In the genomic region with DNA sequence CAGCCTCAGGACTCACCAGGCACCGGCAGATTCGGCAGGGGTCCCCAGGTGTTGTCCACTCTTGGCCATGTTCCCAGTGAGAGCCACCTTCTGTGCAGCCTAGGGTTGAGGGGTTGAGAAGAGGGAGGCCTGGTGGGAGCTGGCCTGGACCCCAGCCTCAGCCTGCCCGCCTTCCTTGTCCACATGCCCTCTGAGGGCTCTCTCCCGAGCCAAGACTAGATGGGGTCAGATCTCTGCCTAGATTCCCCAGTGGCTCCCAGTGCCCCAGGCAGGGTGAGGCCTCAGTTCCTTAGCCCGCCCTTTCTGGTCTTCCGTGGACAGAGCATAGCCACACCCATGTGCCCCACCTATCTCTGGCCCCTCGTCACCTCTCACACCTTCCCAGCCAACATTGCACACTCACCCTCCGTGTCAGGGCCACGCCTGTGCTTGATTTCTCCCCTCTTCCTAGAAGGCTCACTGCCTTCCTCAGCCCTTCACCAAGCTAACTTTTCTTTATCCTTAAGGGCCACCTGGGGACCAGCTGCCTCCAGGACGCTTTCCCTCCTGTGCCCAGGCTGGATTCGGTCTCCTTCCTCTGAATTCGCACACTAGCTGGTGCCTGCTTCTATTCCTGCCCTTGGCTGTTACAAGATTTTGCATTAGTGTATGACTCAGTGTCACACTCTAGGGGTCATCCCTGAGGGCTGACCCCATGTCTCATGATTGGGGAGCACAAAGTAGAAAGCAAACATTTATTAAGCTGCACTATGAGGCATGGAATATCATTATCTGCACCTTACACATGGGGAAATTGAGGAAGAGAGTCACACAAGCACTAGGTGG, we compare ENCODE assay signal across 14 cellular contexts. TPM values are rescaled to one million over a fixed set of nuclear protein-coding genes. Genes with fewer than 3 reads are reported as not detected.
A peak's percentile ranks its signal among the peaks of the same experiment; 100 is the strongest.
DNase-seq lines count a peak whose midpoint lies in the region; FAIRE-seq and TF ChIP-seq lines count a peak whose summit lies in the region.
"Had no signal": no experiment of that assay in that cellular context is flagged by ENCODE, and none has a peak within 500 bp of the region (broad histone marks: within the 10 kb centered on the region; RNA-seq: fewer than 3 reads in every experiment).

No MANE protein-coding gene starts in this region.

- H3K27ac ChIP-seq in GM23248: no peak overlapping the region
- peak overlapping the region; percentile 14 to 49 (median 41) for H3K27ac ChIP-seq in esophagus squamous epithelium
- no peak overlapping the region for H3K27ac ChIP-seq in small intestine (ENCODE audit: low read depth in 1 of 2, low read length in 1 of 2)
- H3K27ac ChIP-seq: ascending aorta, suprapubic skin had no signal

- no peak overlapping the region for H3K4me2 ChIP-seq in GM23248 (ENCODE audit: unreplicated experiment)

- no peak for TF ChIP-seq POLR2A in esophagus squamous epithelium (IDR thresholded peaks at IDR 0.05)

- TF ChIP-seq CTCF in esophagus squamous epithelium (IDR thresholded peaks at IDR 0.05): no peak

- DNase-seq in GM23248: peak; percentile 34
- peak; percentile 17 for DNase-seq in RPMI7951 (ENCODE audit: low read depth)
- DNase-seq in esophagus squamous epithelium (lab: John Stamatoyannopoulos, UW): no peak
- peak; percentile 45 for DNase-seq in small intestine
- no peak for DNase-seq in activated CD4-positive, alpha-beta T cell treated with anti-CD3 and anti-CD28 coated beads, Interleukin-2, amount 50 U/mL, for 1 hour
- no peak for DNase-seq in COR-L47 (lab: John Stamatoyannopoulos, UW)
- no peak for DNase-seq in NCI-H1417 treated with DMSO at 0.1 percent for 48 hours (lab: John Stamatoyannopoulos, UW)
- DNase-seq: glutamatergic neuron, KBM-7, NCI-H2081 treated with DMSO at 0.1 percent for 48 hours, nephron progenitor cell, T-cell had no signal

- H2AFZ ChIP-seq in GM23248: no peak overlapping the region

- H3K4me3 ChIP-seq in GM23248 (no peak overlapping the region), esophagus squamous epithelium (no peak overlapping the region), small intestine (ENCODE audit: low read depth in 1 of 2, low read length in 2 of 2) (no peak overlapping the region)
- H3K4me3 ChIP-seq: ascending aorta, suprapubic skin had no signal

- H3K79me2 ChIP-seq in GM23248 (ENCODE audit: insufficient read depth): no peaks in the 10 kb centered on the region

- no peaks in the 10 kb centered on the region for H3F3A ChIP-seq in GM23248 (ENCODE audit: insufficient read depth)

- H3K4me1 ChIP-seq in GM23248 (ENCODE audit: insufficient read depth) (peaks cover 3% of the 10 kb centered on the region; the same call in 1 of the 2 replicates), esophagus squamous epithelium (peaks cover under 1 to 32% (median 6%) of the 10 kb centered on the region in 3 donors), small intestine (ENCODE audit: control insufficient read depth in 2 of 2, insufficient read depth in 1 of 2, low read depth in 1 of 2, low read length in 1 of 2) (peaks cover 0 to 4% of the 10 kb centered on the region in 2 donors)
- H3K4me1 ChIP-seq: ascending aorta, suprapubic skin had no signal

- no peak overlapping the region for H3K9ac ChIP-seq in GM23248

- H3K36me3 ChIP-seq in GM23248 (ENCODE audit: low read depth): no peaks in the 10 kb centered on the region
- no peaks in the 10 kb centered on the region for H3K36me3 ChIP-seq in esophagus squamous epithelium
- H3K36me3 ChIP-seq in small intestine (ENCODE audit: control insufficient read depth in 2 of 2, insufficient read depth in 2 of 2, low read length in 2 of 2): no peaks in the 10 kb centered on the region
- H3K36me3 ChIP-seq: ascending aorta, suprapubic skin had no signal

- H3K9me2 ChIP-seq in GM23248 (ENCODE audit: insufficient read depth): no peaks in the 10 kb centered on the region

- in situ Hi-C loops in GM23248 (cut with MboI): loop anchor here (10.0 kb wide), 1 partner anchor 192 kb away; no protein-coding TSS in a partner anchor

- intact Hi-C loops in esophagus squamous epithelium (cut with DNase I): no loop called here

- H3K27me3 ChIP-seq in GM23248 (replicated peaks; ENCODE audit: insufficient read depth) (peaks cover 9% of the 10 kb centered on the region; the same call in 1 of the 2 replicates), esophagus squamous epithelium (peaks cover 0 to 14% (median 0%) of the 10 kb centered on the region in 4 donors), small intestine (ENCODE audit: control insufficient read depth in 2 of 2, insufficient read depth in 2 of 2, low read length in 2 of 2) (peaks cover 0 to 2% of the 10 kb centered on the region in 2 donors)
- H3K27me3 ChIP-seq: ascending aorta had no signal

- 67 to 71% methylated on average over 10 to 12 of the region's 12 CpGs for WGBS in GM23248 (ENCODE audit: low coverage in 1 of 2, low lambda C conversion rate in 2 of 2, missing lambda C conversion rate in 2 of 2), 2 experiments
- 54 to 57% methylated on average over 8 to 10 of the region's 12 CpGs for WGBS in esophagus squamous epithelium, 2 donors
- 53 to 77% (median 63%) methylated on average over 11 to 12 of the region's 12 CpGs for WGBS in small intestine, 3 donors

- no peaks in the 10 kb centered on the region for H4K20me1 ChIP-seq in GM23248 (ENCODE audit: insufficient read depth)

- no peaks in the 10 kb centered on the region for H3K9me3 ChIP-seq in GM23248 (ENCODE audit: low read depth)
- H3K9me3 ChIP-seq in esophagus squamous epithelium: peaks cover 0 to 5% (median 0%) of the 10 kb centered on the region in 3 donors
- no peaks in the 10 kb centered on the region for H3K9me3 ChIP-seq in small intestine (ENCODE audit: control insufficient read depth, low read depth)
- H3K9me3 ChIP-seq: ascending aorta, suprapubic skin had no signal

- FAIRE-seq in small intestine (lab: Jason Lieb, UNC): no peak

RNA-seq across cellular contexts. Expression of a gene that starts 7.5 kb away (rescaled TPM):
- not detected in 2 replicates for total RNA-seq in GM23248 (2014; rRNA removed; shearing (Covaris generic))
- polyA plus RNA-seq in GM23248 (2016; fragmentation: Nextera tagmentation; extraction: Ambion mirVana): 0.10 TPM in 2 replicates
- under 0.01 TPM in 1 of 2 replicates, not detected in the other for total RNA-seq in RPMI7951 (2014; rRNA removed; shearing (Covaris generic))
- 1 to 10 TPM in 2 of 4 donors, under 1 TPM in 2; 0.47 to 1.5 (median 0.87) TPM for total RNA-seq in esophagus squamous epithelium
- 1 to 10 TPM in 2 of 3 donors, under 1 TPM in 1; 0.52 to 5.1 (median 2.7) TPM for polyA plus RNA-seq in small intestine

RNA-seq across cellular contexts. Expression of a gene that starts 34.8 kb away (rescaled TPM):
- total RNA-seq in GM23248 (2014; rRNA removed; shearing (Covaris generic)): under 0.01 and 1.6 TPM in 2 replicates
- polyA plus RNA-seq in GM23248 (2016; fragmentation: Nextera tagmentation; extraction: Ambion mirVana) (0.14 and 0.16 TPM in 2 replicates), small intestine (10 to 100 TPM in 1 of 3 donors, 1 to 10 TPM in 2; 3.3 to 17.3 (median 6.0) TPM)
- total RNA-seq in RPMI7951 (2014; rRNA removed; shearing (Covaris generic)): not detected in 2 replicates
- 10 to 100 TPM; 12.2 to 20.5 (median 16.9) TPM for total RNA-seq in esophagus squamous epithelium
- total RNA-seq: ascending aorta had no signal

RNA-seq across cellular contexts. Expression of a gene that starts 40.3 kb away (rescaled TPM):
- total RNA-seq in GM23248 (2014; rRNA removed; shearing (Covaris generic)): 96.5 and 124 TPM in 2 replicates
- polyA plus RNA-seq in GM23248 (2016; fragmentation: Nextera tagmentation; extraction: Ambion mirVana): 243 and 264 TPM in 2 replicates
- total RNA-seq in RPMI7951 (2014; rRNA removed; shearing (Covaris generic)): 234 TPM in 2 replicates
- total RNA-seq in esophagus squamous epithelium: 100 to 1,000 TPM; 103 to 148 (median 130) TPM
- 100 to 1,000 TPM; 145 to 239 (median 162) TPM for polyA plus RNA-seq in small intestine

Comparison
In these comparisons a context has a peak if more than half of its experiments do, and no peak if none do; other contexts are left out.
1. DNase-seq: peak in GM23248 (single experiment), RPMI7951 (single experiment) and small intestine (single experiment); none in esophagus squamous epithelium (single experiment), activated CD4-positive, alpha-beta T cell treated with anti-CD3 and anti-CD28 coated beads, Interleukin-2, amount 50 U/mL, for 1 hour (single experiment), COR-L47 (single experiment) and NCI-H1417 treated with DMSO at 0.1 percent for 48 hours (single experiment).
2. H3K27ac ChIP-seq: peak in esophagus squamous epithelium (4 of 4); none in GM23248 (single experiment) and small intestine (0 of 2).